Comparison of ENCODE assay signal across 1 cellular context in genomic region chr2:170503563-170503962, GRCh38.
TF ChIP-seq lines count a peak whose summit lies in the region.

No MANE protein-coding gene starts in this region.

TF ChIP-seq in WTC11, 78 proteins besides CTCF, POLR2A, EP300 and RAD21 (continued from another document):
- TF ChIP-seq AFF4 (CRISPR knock-in tag; IDR thresholded peaks at IDR 0.05; ENCODE audit: borderline replicate concordance) (no peak), NFE2L1 (CRISPR knock-in tag; IDR thresholded peaks at IDR 0.05) (no peak), CBFB (CRISPR knock-in tag; IDR thresholded peaks at IDR 0.05; ENCODE audit: low read depth) (no peak)
TF ChIP-seq in WTC11: peak in this region for 0.
